In genomic region chr10:102420810-102421644, GRCh38 we compare ENCODE assay signal across 1 cellular context.
A peak's percentile ranks its signal among the peaks of the same experiment; 100 is the strongest.
TF ChIP-seq lines count a peak whose summit lies in the region.

TSS of gene FBXL15 (plus strand) at chr10:102420836. CDS start at chr10:102421130, 294 bp downstream.

TF ChIP-seq in HepG2, 621 proteins besides CTCF, POLR2A, EP300 and RAD21 (continued from another document and continues in another):
- TF ChIP-seq ZBTB14 (CRISPR knock-in tag; IDR thresholded peaks at IDR 0.05) (peak; percentile 77), CHCHD3 (CRISPR knock-in tag; IDR thresholded peaks at IDR 0.05) (no peak), ZBTB33 (CRISPR knock-in tag; IDR thresholded peaks at IDR 0.05) (no peak; the same call in none of the 2 replicates), SIX4 (CRISPR knock-in tag; IDR thresholded peaks at IDR 0.05) (peak; percentile 17; the same call in 1 of the 2 replicates), ZSCAN21 (CRISPR knock-in tag; IDR thresholded peaks at IDR 0.05; ENCODE audit: borderline replicate concordance) (peak; percentile 81; the same call in 1 of the 2 replicates), PBX3 (CRISPR knock-in tag; IDR thresholded peaks at IDR 0.05; ENCODE audit: borderline replicate concordance) (peak; percentile 84), ZNF740 (CRISPR knock-in tag; IDR thresholded peaks at IDR 0.05) (peak; percentile 42; the same call in 1 of the 2 replicates), GATAD2A (CRISPR knock-in tag; IDR thresholded peaks at IDR 0.05) (peak; percentile 59), KAT7 (CRISPR knock-in tag; IDR thresholded peaks at IDR 0.05; ENCODE audit: borderline replicate concordance) (0 out of 2 replicates have a peak, but pooled peaks have one; percentile 47), HINFP (CRISPR knock-in tag; IDR thresholded peaks at IDR 0.05; ENCODE audit: low read depth) (peak; percentile 61; the same call in 1 of the 2 replicates), SIX1 (CRISPR knock-in tag; IDR thresholded peaks at IDR 0.05; ENCODE audit: borderline replicate concordance) (peak; percentile 45; the same call in 1 of the 2 replicates), ZKSCAN8 (CRISPR knock-in tag; IDR thresholded peaks at IDR 0.05; ENCODE audit: borderline replicate concordance) (0 out of 2 replicates have a peak, but pooled peaks have one; percentile 17), EED (CRISPR knock-in tag; IDR thresholded peaks at IDR 0.05) (no peak), ZNF335 (CRISPR knock-in tag; IDR thresholded peaks at IDR 0.05) (no peak), ZNF296 (CRISPR knock-in tag; conservative IDR thresholded peaks at IDR 0.05) (peak; percentile 74; the same call in 1 of the 2 replicates), THRA (CRISPR knock-in tag; IDR thresholded peaks at IDR 0.05; ENCODE audit: borderline replicate concordance) (peak; percentile 43; the same call in 1 of the 2 replicates), ZNF788 (CRISPR knock-in tag; IDR thresholded peaks at IDR 0.05; ENCODE audit: borderline replicate concordance) (peak; percentile 92), GATAD1 (CRISPR knock-in tag; IDR thresholded peaks at IDR 0.05) (peak; percentile 98), IKZF4 (CRISPR knock-in tag; IDR thresholded peaks at IDR 0.05; ENCODE audit: borderline replicate concordance, low read depth, not compliant biosample characterization) (peak; percentile 43), SRSF4 (IDR thresholded peaks at IDR 0.05; ENCODE audit: low read depth, low read length, poor library complexity, severe bottlenecking) (no peak), NR2F6 (IDR thresholded peaks at IDR 0.05) (no peak), NR2F6 (CRISPR knock-in tag; IDR thresholded peaks at IDR 0.05) (no peak), PHF5A (CRISPR knock-in tag; IDR thresholded peaks at IDR 0.05; ENCODE audit: low read depth, unreplicated experiment) (peak; percentile 70), RBFOX2 (IDR thresholded peaks at IDR 0.05; ENCODE audit: low read depth, low read length) (peak; percentile 71), BORCS8-MEF2B (CRISPR knock-in tag; IDR thresholded peaks at IDR 0.05) (peak; percentile 78; the same call in 1 of the 2 replicates), MEIS1 (CRISPR knock-in tag; IDR thresholded peaks at IDR 0.05; ENCODE audit: borderline replicate concordance) (no peak), PCBP2 (optimal IDR thresholded peaks at IDR 0.05; ENCODE audit: low read depth, low read length, poor library complexity, severe bottlenecking) (no peak), ZSCAN5A (CRISPR knock-in tag; IDR thresholded peaks at IDR 0.05; ENCODE audit: borderline replicate concordance) (peak; percentile 93; the same call in 1 of the 2 replicates), ZNF24 (IDR thresholded peaks at IDR 0.05) (no peak), ZNF34 (CRISPR knock-in tag; IDR thresholded peaks at IDR 0.05; ENCODE audit: borderline replicate concordance) (peak; percentile 90; the same call in 1 of the 2 replicates), CEBPB (IDR thresholded peaks at IDR 0.05; ENCODE audit: borderline replicate concordance, low read depth, low read length) (no peak), ZFP91 (CRISPR knock-in tag; IDR thresholded peaks at IDR 0.05; ENCODE audit: borderline replicate concordance) (peak; percentile 82; the same call in 1 of the 2 replicates), HOXA3 (CRISPR knock-in tag; IDR thresholded peaks at IDR 0.05) (peak; percentile 89), ZZZ3 (CRISPR knock-in tag; IDR thresholded peaks at IDR 0.05; ENCODE audit: borderline replicate concordance) (peak; percentile 21; the same call in 1 of the 2 replicates), FOXJ3 (CRISPR knock-in tag; IDR thresholded peaks at IDR 0.05; ENCODE audit: borderline replicate concordance) (peak; percentile 60; the same call in 1 of the 2 replicates), NKX3-1 (CRISPR knock-in tag; IDR thresholded peaks at IDR 0.05) (0 out of 2 replicates have a peak, but pooled peaks have one; percentile 72), XRCC5 (optimal IDR thresholded peaks at IDR 0.05; ENCODE audit: low read length) (peak; percentile 98), ZNF124 (CRISPR knock-in tag; IDR thresholded peaks at IDR 0.05) (peak; percentile 92), ZNF280D (CRISPR knock-in tag; IDR thresholded peaks at IDR 0.05) (no peak), PLRG1 (conservative IDR thresholded peaks at IDR 0.05) (no peak), NCOR1 (IDR thresholded peaks at IDR 0.05; ENCODE audit: borderline replicate concordance, low read length) (peak; percentile 6; the same call in 1 of the 2 replicates), PRDM4 (CRISPR knock-in tag; IDR thresholded peaks at IDR 0.05; ENCODE audit: borderline replicate concordance) (no peak), DDIT3 (CRISPR knock-in tag; IDR thresholded peaks at IDR 0.05) (no peak), ZNF841 (CRISPR knock-in tag; IDR thresholded peaks at IDR 0.05; ENCODE audit: borderline replicate concordance) (no peak), ELF1 (CRISPR knock-in tag; IDR thresholded peaks at IDR 0.05) (peak; percentile 79)
